Comparison of ENCODE assay signal across 2 cellular contexts in the genomic region with DNA sequence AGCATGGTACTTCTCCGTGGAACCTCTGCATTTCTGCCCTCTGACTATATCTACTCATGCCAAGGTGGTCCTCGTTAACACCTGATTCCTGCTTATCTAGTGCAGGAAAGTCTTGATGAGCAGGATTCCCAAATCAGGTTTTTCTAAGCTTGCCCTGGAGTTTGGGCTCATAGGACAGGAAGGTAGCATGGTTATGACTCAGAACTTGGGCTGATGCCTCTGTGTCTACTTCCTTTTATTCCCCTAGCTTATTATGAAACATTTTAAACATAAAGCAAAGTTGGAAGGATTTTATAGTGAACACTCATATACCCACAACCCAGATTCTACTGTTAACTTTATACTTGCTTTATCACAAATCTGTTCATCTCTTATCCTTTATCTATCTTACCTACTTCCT.
TF ChIP-seq lines count a peak whose summit lies in the region.

No MANE protein-coding gene starts in this region.

TF ChIP-seq in SK-N-SH, 30 proteins besides CTCF, POLR2A, EP300 and RAD21 (continued from another document):
- TF ChIP-seq RXRA (IDR thresholded peaks at IDR 0.05; ENCODE audit: borderline replicate concordance, low read depth) (no peak), TEAD4 (IDR thresholded peaks at IDR 0.05; ENCODE audit: borderline replicate concordance, insufficient read depth) (no peak), TAF1 (IDR thresholded peaks at IDR 0.05; ENCODE audit: borderline replicate concordance, low read depth, low read length) (no peak), NRF1 (IDR thresholded peaks at IDR 0.05; ENCODE audit: low read depth, low read length) (no peak), YY1 (IDR thresholded peaks at IDR 0.05; ENCODE audit: low read depth) (no peak), FOSL2 (IDR thresholded peaks at IDR 0.05; ENCODE audit: borderline replicate concordance, low read depth) (peak; percentile 55; the same call in 1 of the 2 replicates), SIN3A (IDR thresholded peaks at IDR 0.05; ENCODE audit: borderline replicate concordance, low read depth, low read length) (no peak), GABPA (IDR thresholded peaks at IDR 0.05; ENCODE audit: low read depth) (peak; percentile 50), FOXM1 (IDR thresholded peaks at IDR 0.05; ENCODE audit: low read depth) (no peak)
- TF ChIP-seq, protein P1, sequence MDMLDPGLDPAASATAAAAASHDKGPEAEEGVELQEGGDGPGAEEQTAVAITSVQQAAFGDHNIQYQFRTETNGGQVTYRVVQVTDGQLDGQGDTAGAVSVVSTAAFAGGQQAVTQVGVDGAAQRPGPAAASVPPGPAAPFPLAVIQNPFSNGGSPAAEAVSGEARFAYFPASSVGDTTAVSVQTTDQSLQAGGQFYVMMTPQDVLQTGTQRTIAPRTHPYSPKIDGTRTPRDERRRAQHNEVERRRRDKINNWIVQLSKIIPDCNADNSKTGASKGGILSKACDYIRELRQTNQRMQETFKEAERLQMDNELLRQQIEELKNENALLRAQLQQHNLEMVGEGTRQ (IDR thresholded peaks at IDR 0.05; ENCODE audit: borderline replicate concordance, low read depth, low read length): no peak
- TF ChIP-seq, protein P2, sequence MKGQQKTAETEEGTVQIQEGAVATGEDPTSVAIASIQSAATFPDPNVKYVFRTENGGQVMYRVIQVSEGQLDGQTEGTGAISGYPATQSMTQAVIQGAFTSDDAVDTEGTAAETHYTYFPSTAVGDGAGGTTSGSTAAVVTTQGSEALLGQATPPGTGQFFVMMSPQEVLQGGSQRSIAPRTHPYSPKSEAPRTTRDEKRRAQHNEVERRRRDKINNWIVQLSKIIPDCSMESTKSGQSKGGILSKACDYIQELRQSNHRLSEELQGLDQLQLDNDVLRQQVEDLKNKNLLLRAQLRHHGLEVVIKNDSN (IDR thresholded peaks at IDR 0.05; ENCODE audit: borderline replicate concordance, low read depth): no peak

TF ChIP-seq in SK-N-SH treated with all-trans-retinoic acid at 6 μM for 48 hours, 23 proteins besides CTCF, POLR2A, EP300 and RAD21 (continued from another document):
- TF ChIP-seq, protein P3, sequence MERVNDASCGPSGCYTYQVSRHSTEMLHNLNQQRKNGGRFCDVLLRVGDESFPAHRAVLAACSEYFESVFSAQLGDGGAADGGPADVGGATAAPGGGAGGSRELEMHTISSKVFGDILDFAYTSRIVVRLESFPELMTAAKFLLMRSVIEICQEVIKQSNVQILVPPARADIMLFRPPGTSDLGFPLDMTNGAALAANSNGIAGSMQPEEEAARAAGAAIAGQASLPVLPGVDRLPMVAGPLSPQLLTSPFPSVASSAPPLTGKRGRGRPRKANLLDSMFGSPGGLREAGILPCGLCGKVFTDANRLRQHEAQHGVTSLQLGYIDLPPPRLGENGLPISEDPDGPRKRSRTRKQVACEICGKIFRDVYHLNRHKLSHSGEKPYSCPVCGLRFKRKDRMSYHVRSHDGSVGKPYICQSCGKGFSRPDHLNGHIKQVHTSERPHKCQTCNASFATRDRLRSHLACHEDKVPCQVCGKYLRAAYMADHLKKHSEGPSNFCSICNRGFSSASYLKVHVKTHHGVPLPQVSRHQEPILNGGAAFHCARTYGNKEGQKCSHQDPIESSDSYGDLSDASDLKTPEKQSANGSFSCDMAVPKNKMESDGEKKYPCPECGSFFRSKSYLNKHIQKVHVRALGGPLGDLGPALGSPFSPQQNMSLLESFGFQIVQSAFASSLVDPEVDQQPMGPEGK (CRISPR knock-in tag; IDR thresholded peaks at IDR 0.05; ENCODE audit: borderline replicate concordance): no peak
- TF ChIP-seq ZFP30 (CRISPR knock-in tag; IDR thresholded peaks at IDR 0.05): no peak
- no peak for TF ChIP-seq GLIS3 (CRISPR knock-in tag; IDR thresholded peaks at IDR 0.05)
